ENCODE assay signal across 12 cellular contexts in the genomic region with DNA sequence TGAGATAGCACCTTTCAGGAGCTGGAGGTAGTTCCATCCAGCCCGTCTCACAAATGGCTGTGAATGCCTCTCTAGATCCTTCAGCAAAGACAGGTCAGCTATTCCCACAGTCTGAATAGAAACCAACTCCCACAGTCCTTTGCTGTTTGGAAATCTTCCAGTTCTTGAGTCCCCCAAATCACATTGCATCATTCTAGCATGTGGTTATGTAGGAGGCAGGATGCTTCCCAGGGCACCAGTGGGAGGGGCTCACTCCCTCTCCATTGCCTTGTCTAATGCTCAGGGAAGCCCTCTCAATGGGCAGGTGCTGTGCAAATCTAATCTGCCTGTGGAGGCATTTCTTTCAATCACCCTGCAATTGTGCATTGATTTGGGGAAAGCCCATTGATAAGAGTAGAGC. TPM values are rescaled to one million over a fixed set of nuclear protein-coding genes. Genes with fewer than 3 reads are reported as not detected.
DNase-seq lines count a peak whose midpoint lies in the region; ATAC-seq lines count a peak whose summit lies in the region.
"Had no signal": no experiment of that assay in that cellular context is flagged by ENCODE, and none has a peak within 500 bp of the region (broad histone marks: within the 10 kb centered on the region; RNA-seq: fewer than 3 reads in every experiment).

No MANE protein-coding gene starts in this region.

- no peak overlapping the region for H3K4me3 Mint-ChIP-seq in activated T-cell treated with anti-CD3 and anti-CD28 coated beads, Interleukin-2, amount 50 U/mL, for 72 hours
- H3K4me3 Mint-ChIP-seq: H9 had no signal

- H3K27me3 Mint-ChIP-seq in activated T-cell treated with anti-CD3 and anti-CD28 coated beads, Interleukin-2, amount 50 U/mL, for 72 hours (ENCODE audit: low read depth), result no peaks in the 10 kb centered on the region

- in situ Hi-C loops in G401 (cut with HindIII; ENCODE audit: low sequenced_read_pairs), result no loop called here

- no peaks in the 10 kb centered on the region for H3K36me3 Mint-ChIP-seq in activated T-cell treated with anti-CD3 and anti-CD28 coated beads, Interleukin-2, amount 50 U/mL, for 72 hours (ENCODE audit: insufficient read depth in 2 of 2)

- intact Hi-C loops in sciatic nerve (cut with DNase I), result no loop called here

- H3K27ac Mint-ChIP-seq in activated T-cell treated with anti-CD3 and anti-CD28 coated beads, Interleukin-2, amount 50 U/mL, for 72 hours, result no peak overlapping the region
- H3K27ac Mint-ChIP-seq: H9 had no signal

- ATAC-seq in sciatic nerve, result peak; percentile 77
- ATAC-seq in HG03469 (IDR thresholded peaks at IDR 0.05; ENCODE audit: unreplicated experiment), result no peak
- no peak for ATAC-seq in activated T-cell treated with anti-CD3 and anti-CD28 coated beads, Interleukin-2, amount 50 U/mL, for 72 hours (replicated peaks in 1 of 2)

- peaks cover 21% of the 10 kb centered on the region for H3K4me1 Mint-ChIP-seq in activated T-cell treated with anti-CD3 and anti-CD28 coated beads, Interleukin-2, amount 50 U/mL, for 72 hours (ENCODE audit: low read depth)
- H3K4me1 Mint-ChIP-seq: H9 had no signal

- DNase-seq in G401 (ENCODE audit: low spot score) (peak; percentile 93), NCI-H226 (peak; percentile 88), fibroblast of gingiva (ENCODE audit: low read depth) (peak; percentile 41), sciatic nerve (ENCODE audit: low spot score) (no peak), retina (no peak)
- no peak for DNase-seq in activated T-cell treated with anti-CD3 and anti-CD28 coated beads, Interleukin-2, amount 50 U/mL, for 72 hours
- DNase-seq: DND-41; H9; stimulated activated CD4-positive, alpha-beta T cell treated with anti-CD3 and anti-CD28 coated beads, Interleukin-12 subunit alpha, Interleukin-12 subunit beta, amount 100 ng/mL, for 4 hours; stimulated activated naive CD4-positive, alpha-beta T cell treated with Interleukin-2 at 50 U/mL for 16 hours; T-helper 1 cell had no signal

- H3K9me3 Mint-ChIP-seq in activated T-cell treated with anti-CD3 and anti-CD28 coated beads, Interleukin-2, amount 50 U/mL, for 72 hours, result no peaks in the 10 kb centered on the region
- H3K9me3 Mint-ChIP-seq: H9 had no signal

RNA-seq across cellular contexts. Expression of gene NAV2, which starts 14.6 kb away (rescaled TPM):
- total RNA-seq in G401 (2014; rRNA removed; shearing (Covaris generic)), result 2.5 and 4.2 TPM in 2 replicates
- 33.2 TPM for total RNA-seq in sciatic nerve
- total RNA-seq in activated T-cell treated with anti-CD3 and anti-CD28 coated beads, Interleukin-2, amount 50 U/mL, for 72 hours, result 1 to 10 TPM; 1.8 to 2.0 TPM

Comparison
In these comparisons a context has a peak if more than half of its experiments do, and no peak if none do; other contexts are left out.
1. DNase-seq: peak in G401 (single experiment), NCI-H226 (single experiment) and fibroblast of gingiva (single experiment); none in sciatic nerve (single experiment), retina (single experiment) and activated T-cell treated with anti-CD3 and anti-CD28 coated beads, Interleukin-2, amount 50 U/mL, for 72 hours (0 of 2).